8 cellular contexts compared by ENCODE assay signal in the genomic region with DNA sequence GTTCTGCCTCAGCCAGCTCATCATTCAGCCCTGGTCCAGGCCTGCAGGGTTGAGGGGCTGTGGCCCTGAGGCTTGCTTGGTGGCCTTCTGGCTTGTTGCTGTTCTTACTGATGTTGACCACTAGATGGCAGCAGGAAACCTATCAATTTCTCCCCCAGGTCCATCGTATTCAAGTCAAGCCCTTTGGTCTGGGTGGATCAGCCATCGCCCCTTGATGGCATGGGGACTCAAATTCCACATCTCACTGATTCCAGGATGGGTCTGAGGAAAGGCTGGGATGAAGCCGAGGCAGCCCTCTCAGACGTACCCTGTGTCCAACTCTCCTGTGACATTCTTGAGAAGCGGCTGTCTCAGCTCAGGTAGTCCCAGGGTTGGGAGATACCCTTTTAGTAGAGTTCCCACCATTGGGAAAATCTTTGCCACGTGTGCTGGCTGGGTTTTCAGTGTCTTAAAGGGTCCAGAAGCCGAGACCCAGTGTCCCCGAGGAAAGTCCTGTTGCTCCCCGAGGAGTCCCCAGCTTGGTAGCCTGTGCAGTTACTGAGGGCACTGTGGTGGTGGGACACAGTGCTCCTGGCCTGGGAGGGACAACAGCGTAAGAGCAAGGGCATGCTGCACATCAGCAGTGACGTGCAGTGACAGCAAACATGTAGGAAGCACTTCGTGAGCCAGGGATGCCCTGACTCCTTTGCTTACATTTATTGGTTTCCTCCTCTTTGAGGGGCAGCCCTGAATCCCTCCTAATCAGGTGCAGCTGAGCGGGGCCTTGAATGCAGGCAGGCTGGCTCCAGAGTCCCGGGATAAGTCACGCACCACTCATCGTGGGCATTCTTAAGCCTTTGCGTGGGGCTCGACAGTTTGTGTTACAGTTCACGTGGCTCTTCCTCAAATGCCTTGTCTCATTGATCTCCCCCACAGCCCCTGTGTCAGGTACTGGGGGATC. TPM values are rescaled to one million over a fixed set of nuclear protein-coding genes. Genes with fewer than 3 reads are reported as not detected.
DNase-seq lines count a peak whose midpoint lies in the region; ATAC-seq and TF ChIP-seq lines count a peak whose summit lies in the region.

No MANE protein-coding gene starts in this region.

- H3K4me1 Mint-ChIP-seq in MCF 10A (ENCODE audit: insufficient read depth, unreplicated experiment): peaks cover 5% of the 10 kb centered on the region

- no peak overlapping the region for H3K4me3 Mint-ChIP-seq in MCF 10A (ENCODE audit: unreplicated experiment)

- POLR2A ChIA-PET in MCF 10A (lab: Yijun Ruan, JAX): interaction anchor here (0.7 kb wide), 1 partner anchor 1638 kb away, joined by 3 read pairs; no protein-coding TSS in a partner anchor

- H3K27me3 Mint-ChIP-seq in MCF 10A (ENCODE audit: insufficient read depth, unreplicated experiment): no peaks in the 10 kb centered on the region

- H3K36me3 Mint-ChIP-seq in MCF 10A (ENCODE audit: insufficient read depth, unreplicated experiment): no peaks in the 10 kb centered on the region

- intact Hi-C loops in MCF 10A (cut with micrococcal nuclease): loop anchor here (1.0 to 5.0 kb wide), 4 partner anchors 62 to 667 kb away; no protein-coding TSS in a partner anchor

- H3K27ac Mint-ChIP-seq in MCF 10A (ENCODE audit: low read depth, unreplicated experiment): no peak overlapping the region

- H3K9me3 Mint-ChIP-seq in MCF 10A (ENCODE audit: unreplicated experiment): no peaks in the 10 kb centered on the region

- peak; percentile 61 for DNase-seq in NCI-H510A treated with DMSO at 0.1 percent for 48 hours (lab: John Stamatoyannopoulos, UW)
- no peak for DNase-seq in NCI-H510A (lab: John Stamatoyannopoulos, UW)
- DNase-seq in NCI-H1048 (lab: John Stamatoyannopoulos, UW): peak; percentile 24
- DNase-seq in T follicular helper cell (ENCODE audit: low read depth): peak; percentile 7
- DNase-seq in MCF 10A (ENCODE audit: unreplicated experiment): peak; percentile 79
- DNase-seq in inferior parietal cortex (ENCODE audit: extremely low spot score): peak; percentile 72
- DNase-seq in stimulated activated CD4-positive, alpha-beta T cell treated with anti-CD3 and anti-CD28 coated beads, Interleukin-1b, Interleukin-23, amount 100 ng/mL, for 24 hours (ENCODE audit: low read depth in 4 of 4, low spot score in 1 of 4): peak in 3 of 4 experiments; percentile 10 to 18 (median 12)

- TF ChIP-seq CTCF in MCF 10A (IDR thresholded peaks at IDR 0.05; ENCODE audit: unreplicated experiment): peak; percentile 87

- CTCF ChIA-PET in MCF 10A (lab: Yijun Ruan, JAX): interaction anchor here (0.6 to 10.7 kb wide), 40 partner anchors 8 to 732 kb away, joined by 3 to 248 read pairs (median 5); no protein-coding TSS in a partner anchor

- no TSS peak for BruUV-seq in MCF 10A (replicated peaks; lab: Mats Ljungman, UMichigan)

- ATAC-seq in HG03378 (IDR thresholded peaks at IDR 0.05; ENCODE audit: unreplicated experiment): no peak

RNA-seq across cellular contexts. Expression of a gene that starts 58.6 kb away (rescaled TPM):
- 12.6 and 13.4 TPM in 2 replicates for total RNA-seq in MCF 10A (2022)
